In genomic region chr6:43368517-43369160, GRCh38 we compare ENCODE assay signal across 8 cellular contexts. TPM values are rescaled to one million over a fixed set of nuclear protein-coding genes. Genes with fewer than 3 reads are reported as not detected.
A peak's percentile ranks its signal among the peaks of the same experiment; 100 is the strongest.
DNase-seq lines count a peak whose midpoint lies in the region; ATAC-seq, FAIRE-seq and TF ChIP-seq lines count a peak whose summit lies in the region.

No MANE protein-coding gene starts in this region.

- H3K79me2 ChIP-seq in keratinocyte (ENCODE audit: control insufficient read depth, insufficient read depth, low read length), result peaks cover 24% of the 10 kb centered on the region

- H3K9me1 ChIP-seq in keratinocyte (ENCODE audit: control insufficient read depth, extremely low read depth, insufficient read depth, low read length), result no peaks in the 10 kb centered on the region

- H2AFZ ChIP-seq in keratinocyte (ENCODE audit: control insufficient read depth, low read length), result peak overlapping the region; percentile 45

- H3K36me3 ChIP-seq in SJSA1 (peaks cover 19% of the 10 kb centered on the region), keratinocyte (ENCODE audit: control insufficient read depth in 2 of 2, extremely low read depth in 1 of 2, insufficient read depth in 2 of 2, low read length in 2 of 2) (peaks cover 8% of the 10 kb centered on the region in 2 experiments)

- no peak for TF ChIP-seq CTCF in keratinocyte (optimal IDR thresholded peaks at IDR 0.05 in 1 of 3, IDR thresholded peaks at IDR 0.05 in 1 of 3, conservative IDR thresholded peaks at IDR 0.05 in 1 of 3; ENCODE audit: extremely low read depth in 1 of 3, insufficient read depth in 2 of 3, low read length in 3 of 3)

- H3K9me3 ChIP-seq in SJSA1 (replicated peaks) (no peaks in the 10 kb centered on the region), keratinocyte (ENCODE audit: control insufficient read depth, low read depth, low read length) (no peaks in the 10 kb centered on the region)

- H3K4me2 ChIP-seq in keratinocyte (ENCODE audit: control insufficient read depth, extremely low read depth, insufficient read depth, low read depth, low read length), result peak overlapping the region; percentile 95

- DNase-seq in NCI-H82 (lab: John Stamatoyannopoulos, UW), result peak; percentile 71
- DNase-seq in NCI-H82 treated with DMSO at 0.1 percent for 48 hours (lab: John Stamatoyannopoulos, UW; ENCODE audit: unreplicated experiment), result no peak
- peak; percentile 40 to 61 for DNase-seq in SJSA1 (ENCODE audit: low read depth in 1 of 2, low spot score in 2 of 2)
- peak; percentile 35 for DNase-seq in cerebellar cortex (ENCODE audit: low spot score)
- DNase-seq in keratinocyte (ENCODE audit: low read depth, low spot score), result no peak
- no peak for DNase-seq in DMS153 (lab: John Stamatoyannopoulos, UW)

- dilution Hi-C loops in keratinocyte (cut with MboI; ENCODE audit: extremely low pct_ligation_motif_present, low sequenced_read_pairs), result no loop called here

- H3K4me3 ChIP-seq in SJSA1 (peak overlapping the region; percentile 97), keratinocyte (ENCODE audit: control insufficient read depth in 2 of 3, extremely low read depth in 1 of 3, insufficient read depth in 2 of 3, low read depth in 1 of 3, low read length in 3 of 3) (peak overlapping the region; percentile 61 to 76 (median 74)), skin epidermis (peak overlapping the region; percentile 53 to 94 (median 79))

- ATAC-seq in HG02884 (IDR thresholded peaks at IDR 0.05; ENCODE audit: unreplicated experiment), result peak; percentile 4

- peak overlapping the region; percentile 68 for H3K9ac ChIP-seq in keratinocyte (ENCODE audit: control insufficient read depth, extremely low read depth, insufficient read depth, low read length)

- no peak for FAIRE-seq in keratinocyte (lab: Jason Lieb, UNC)

- H3K4me1 ChIP-seq in SJSA1 (replicated peaks) (peaks cover 25% of the 10 kb centered on the region), keratinocyte (ENCODE audit: control insufficient read depth, extremely low read depth, insufficient read depth, low read length) (peaks cover 29% of the 10 kb centered on the region)

- H3K27me3 ChIP-seq in SJSA1 (replicated peaks), result no peaks in the 10 kb centered on the region
- no peaks in the 10 kb centered on the region for H3K27me3 ChIP-seq in keratinocyte (ENCODE audit: control insufficient read depth, extremely low read depth, insufficient read depth, low read length)

- H4K20me1 ChIP-seq in keratinocyte (ENCODE audit: control insufficient read depth, extremely low read depth, insufficient read depth, low read length), result no peaks in the 10 kb centered on the region

- H3K27ac ChIP-seq in SJSA1 (peak overlapping the region; percentile 40), keratinocyte (ENCODE audit: control insufficient read depth, insufficient read depth, low read length) (peak overlapping the region; percentile 16), skin epidermis (peak overlapping the region; percentile 60 to 95 (median 85))

RNA-seq across cellular contexts. Expression of gene ZNF318, which starts 0.8 kb away (rescaled TPM):
- total RNA-seq in SJSA1 (2014; rRNA removed; shearing (Covaris generic)), result 8.0 and 12.2 TPM in 2 replicates
- polyA plus RNA-seq in keratinocyte, result 11.4 to 15.9 TPM (median 14.6 TPM) in 3 replicates
- 7.6 TPM for polyA plus RNA-seq in keratinocyte (2011; ENCODE audit: low read depth)
- 7.9 and 12.9 TPM in 2 replicates for polyA plus RNA-seq in keratinocyte (2011; cell fraction: cytosol; rRNA removed)
- 29.3 and 36.5 TPM in 2 replicates for polyA plus RNA-seq in keratinocyte (2011; cell fraction: nucleus; rRNA removed)
- 5.6 and 11.5 TPM in 2 replicates for polyA plus RNA-seq in keratinocyte (2012; ENCODE audit: low replicate concordance)
- polyA minus RNA-seq in keratinocyte, result 27.8 to 33.7 TPM (median 29.8 TPM) in 3 replicates
- polyA minus RNA-seq in keratinocyte (2011; cell fraction: cytosol; rRNA and poly(A)+ RNA removed), result 13.2 TPM
- polyA minus RNA-seq in keratinocyte (2011; cell fraction: nucleus; rRNA and poly(A)+ RNA removed), result 19.5 and 30.5 TPM in 2 replicates

RNA-seq across cellular contexts. Expression of gene ABCC10, which starts 58.7 kb away (rescaled TPM):
- total RNA-seq in SJSA1 (2014; rRNA removed; shearing (Covaris generic)), result 10.9 and 11.3 TPM in 2 replicates
- polyA plus RNA-seq in keratinocyte, result 17.9 to 30.1 TPM (median 23.0 TPM) in 3 replicates
- polyA plus RNA-seq in keratinocyte (2011; ENCODE audit: low read depth), result 3.5 TPM
- polyA plus RNA-seq in keratinocyte (2011; cell fraction: cytosol; rRNA removed), result 9.9 and 14.6 TPM in 2 replicates
- 103 and 119 TPM in 2 replicates for polyA plus RNA-seq in keratinocyte (2011; cell fraction: nucleus; rRNA removed)
- 13.7 and 28.9 TPM in 2 replicates for polyA plus RNA-seq in keratinocyte (2012; ENCODE audit: low replicate concordance)
- polyA minus RNA-seq in keratinocyte, result 33.9 to 46.4 TPM (median 35.0 TPM) in 3 replicates
- polyA minus RNA-seq in keratinocyte (2011; cell fraction: cytosol; rRNA and poly(A)+ RNA removed), result 29.9 TPM
- polyA minus RNA-seq in keratinocyte (2011; cell fraction: nucleus; rRNA and poly(A)+ RNA removed), result 84.7 and 90.7 TPM in 2 replicates

Comparison
In these comparisons a context has a peak if more than half of its experiments do, and no peak if none do; other contexts are left out.
1. DNase-seq: peak in NCI-H82 (single experiment), SJSA1 (2 of 2) and cerebellar cortex (single experiment); none in NCI-H82 treated with DMSO at 0.1 percent for 48 hours (single experiment), keratinocyte (single experiment) and DMS153 (single experiment).
2. H3K27ac ChIP-seq: peak in every context shown above with its lines; median percentile 85 in skin epidermis; 40 in SJSA1; 16 in keratinocyte.
3. Peak in every context shown above with its lines, with median percentiles within 50 percentile points of each other: H3K4me3 ChIP-seq.